ENCODE assay signal across 8 cellular contexts in the genomic region with DNA sequence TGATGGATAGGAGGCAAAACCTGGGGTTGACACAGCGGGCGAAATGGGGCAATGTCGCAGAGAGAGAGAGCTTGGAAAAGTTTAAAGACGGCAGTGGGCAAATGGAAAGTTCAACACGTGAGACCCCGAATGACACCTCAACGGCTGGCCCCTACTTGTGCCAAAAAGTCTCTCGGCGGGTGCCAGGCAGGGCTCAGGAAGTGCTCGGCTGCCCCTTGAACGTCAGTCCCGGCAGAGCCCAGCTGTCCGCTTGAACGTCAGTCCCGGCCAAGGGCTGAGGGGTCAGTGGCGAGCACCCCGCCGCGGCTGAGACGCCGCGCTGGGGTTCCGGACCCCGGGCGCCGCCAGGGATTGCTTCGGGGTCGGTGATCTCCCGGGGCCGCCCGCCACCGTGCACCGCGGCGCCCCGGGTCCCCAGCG. TPM values are rescaled to one million over a fixed set of nuclear protein-coding genes. Genes with fewer than 3 reads are reported as not detected.
A peak's percentile ranks its signal among the peaks of the same experiment; 100 is the strongest.
DNase-seq lines count a peak whose midpoint lies in the region; ATAC-seq and TF ChIP-seq lines count a peak whose summit lies in the region.

No MANE protein-coding gene starts in this region.

- DNase-seq in AG09309 (ENCODE audit: low read depth) (no peak), T-helper 1 cell (peak in 3 of 5 donors; percentile 3 to 24 (median 7)), endothelial cell (ENCODE audit: low spot score) (peak; percentile 59), mesothelial cell of epicardium (ENCODE audit: low spot score in 2 of 2, unreplicated experiment in 2 of 2) (peak; percentile 23 to 48), upper lobe of right lung (peak; percentile 83)

- no peaks in the 10 kb centered on the region for H3K27me3 ChIP-seq in upper lobe of right lung

- H3K4me1 ChIP-seq in upper lobe of right lung, result peaks cover 31% of the 10 kb centered on the region

- peak overlapping the region; percentile 100 for H3K27ac ChIP-seq in upper lobe of right lung

- H3K27ac Mint-ChIP-seq in endothelial cell (ENCODE audit: unreplicated experiment) (peak overlapping the region; percentile 99), mesothelial cell of epicardium (peak overlapping the region; percentile 86)

- peaks cover 23% of the 10 kb centered on the region for H3K36me3 ChIP-seq in upper lobe of right lung

- H3K9me3 ChIP-seq in upper lobe of right lung, result no peaks in the 10 kb centered on the region

- H3K4me3 ChIP-seq in AG09309 (ENCODE audit: control insufficient read depth, low read depth, low read length) (peak overlapping the region; percentile 78), upper lobe of right lung (peak overlapping the region; percentile 86)

- H3K27me3 Mint-ChIP-seq in endothelial cell (ENCODE audit: unreplicated experiment) (peaks cover 9% of the 10 kb centered on the region), mesothelial cell of epicardium (ENCODE audit: low read depth) (no peaks in the 10 kb centered on the region)

- no peak for TF ChIP-seq CTCF in AG09309 (IDR thresholded peaks at IDR 0.05; ENCODE audit: control insufficient read depth, insufficient read depth, low read depth, low read length, missing control alignments)
- TF ChIP-seq CTCF in endothelial cell (IDR thresholded peaks at IDR 0.05; ENCODE audit: unreplicated experiment), result no peak
- TF ChIP-seq CTCF in mesothelial cell of epicardium (IDR thresholded peaks at IDR 0.05; ENCODE audit: unreplicated experiment), result no peak
- TF ChIP-seq CTCF in upper lobe of right lung (IDR thresholded peaks at IDR 0.05), result no peak

- peaks cover 62% of the 10 kb centered on the region for H3K4me1 Mint-ChIP-seq in endothelial cell (ENCODE audit: unreplicated experiment)
- H3K4me1 Mint-ChIP-seq in mesothelial cell of epicardium, result peaks cover 14% of the 10 kb centered on the region

- intact Hi-C loops in upper lobe of right lung (cut with DNase I), result no loop called here

- ATAC-seq in GM18520 (IDR thresholded peaks at IDR 0.05; ENCODE audit: unreplicated experiment) (peak; percentile 23), HG03060 (IDR thresholded peaks at IDR 0.05; ENCODE audit: low read depth, unreplicated experiment) (peak; percentile 23), upper lobe of right lung (peak; percentile 67), HG03095 (IDR thresholded peaks at IDR 0.05; ENCODE audit: unreplicated experiment) (no peak)

- H3K4me3 Mint-ChIP-seq in endothelial cell (ENCODE audit: unreplicated experiment) (peak overlapping the region; percentile 99), mesothelial cell of epicardium (peak overlapping the region; percentile 81)

- peaks cover 45% of the 10 kb centered on the region for H3K36me3 Mint-ChIP-seq in endothelial cell (ENCODE audit: low read depth, unreplicated experiment)
- peaks cover 8% of the 10 kb centered on the region for H3K36me3 Mint-ChIP-seq in mesothelial cell of epicardium

- H3K9me3 Mint-ChIP-seq in endothelial cell (ENCODE audit: unreplicated experiment), result no peaks in the 10 kb centered on the region
- no peaks in the 10 kb centered on the region for H3K9me3 Mint-ChIP-seq in mesothelial cell of epicardium

RNA-seq across cellular contexts. Expression of gene EOGT, which starts 0.6 kb away (rescaled TPM):
- total RNA-seq in endothelial cell (ENCODE audit: unreplicated experiment) (165 TPM), mesothelial cell of epicardium (8.0 to 9.6 TPM (median 8.9 TPM) in 3 replicates), upper lobe of right lung (36.4 TPM)

RNA-seq across cellular contexts. Expression of gene TMF1, which starts 39.3 kb away (rescaled TPM):
- total RNA-seq in endothelial cell (ENCODE audit: unreplicated experiment) (18.1 TPM), mesothelial cell of epicardium (39.4 to 41.3 TPM (median 39.4 TPM) in 3 replicates), upper lobe of right lung (38.0 TPM)
